In genomic region chr6:41427642-41428401, GRCh38 we compare ENCODE assay signal across 1 cellular context.
TF ChIP-seq lines count a peak whose summit lies in the region.

No MANE protein-coding gene starts in this region.

TF ChIP-seq in HepG2, 621 proteins besides CTCF, POLR2A, EP300 and RAD21 (continued from another document and continues in another):
- TF ChIP-seq BORCS8-MEF2B (CRISPR knock-in tag; IDR thresholded peaks at IDR 0.05) (no peak), ATF6 (CRISPR knock-in tag; conservative IDR thresholded peaks at IDR 0.05) (no peak), ZFP37 (CRISPR knock-in tag; IDR thresholded peaks at IDR 0.05; ENCODE audit: borderline replicate concordance) (no peak), ZNF574 (CRISPR knock-in tag; IDR thresholded peaks at IDR 0.05) (peak; percentile 70), SP4 (CRISPR knock-in tag; IDR thresholded peaks at IDR 0.05) (0 out of 2 replicates have a peak, but pooled peaks have one; percentile 20), ZNF18 (CRISPR knock-in tag; IDR thresholded peaks at IDR 0.05; ENCODE audit: insufficient replicate concordance) (no peak), NR0B2 (CRISPR knock-in tag; IDR thresholded peaks at IDR 0.05) (no peak), ZNF761 (CRISPR knock-in tag; conservative IDR thresholded peaks at IDR 0.05) (no peak), ZNF576 (CRISPR knock-in tag; IDR thresholded peaks at IDR 0.05) (no peak), ZFP36 (IDR thresholded peaks at IDR 0.05; ENCODE audit: borderline replicate concordance, low read depth, low read length, partially characterized antibody) (no peak), ZSCAN25 (CRISPR knock-in tag; IDR thresholded peaks at IDR 0.05) (peak; percentile 50; the same call in 1 of the 2 replicates), NFE2L1 (CRISPR knock-in tag; IDR thresholded peaks at IDR 0.05; ENCODE audit: borderline replicate concordance) (no peak), TAF1 (CRISPR knock-in tag; IDR thresholded peaks at IDR 0.05) (peak; percentile 19; the same call in 1 of the 2 replicates), MYPOP (CRISPR knock-in tag; IDR thresholded peaks at IDR 0.05) (0 out of 2 replicates have a peak, but pooled peaks have one; percentile 44), SUZ12 (IDR thresholded peaks at IDR 0.05; ENCODE audit: low read depth, low read length) (no peak), TEAD2 (CRISPR knock-in tag; IDR thresholded peaks at IDR 0.05) (no peak), JDP2 (CRISPR knock-in tag; IDR thresholded peaks at IDR 0.05; ENCODE audit: borderline replicate concordance) (no peak), CCDC6 (CRISPR knock-in tag; IDR thresholded peaks at IDR 0.05) (no peak), ZNF883 (CRISPR knock-in tag; IDR thresholded peaks at IDR 0.05; ENCODE audit: not compliant biosample characterization) (peak; percentile 26), ZNF746 (CRISPR knock-in tag; IDR thresholded peaks at IDR 0.05) (peak; percentile 58), ZNF282 (IDR thresholded peaks at IDR 0.05; ENCODE audit: partially characterized antibody) (no peak), LCORL (IDR thresholded peaks at IDR 0.05) (no peak), LCORL (CRISPR knock-in tag; IDR thresholded peaks at IDR 0.05) (no peak; the same call in 1 of the 2 replicates), ZHX1 (CRISPR knock-in tag; IDR thresholded peaks at IDR 0.05; ENCODE audit: low read depth) (no peak), RNF2 (conservative IDR thresholded peaks at IDR 0.05; ENCODE audit: low read depth) (peak; percentile 40; the same call in 1 of the 2 replicates), BCLAF1 (IDR thresholded peaks at IDR 0.05) (no peak), TSC22D2 (CRISPR knock-in tag; IDR thresholded peaks at IDR 0.05; ENCODE audit: borderline replicate concordance) (no peak), ZSCAN31 (CRISPR knock-in tag; IDR thresholded peaks at IDR 0.05; ENCODE audit: low read depth) (0 out of 2 replicates have a peak, but pooled peaks have one; percentile 44), ZSCAN21 (CRISPR knock-in tag; IDR thresholded peaks at IDR 0.05; ENCODE audit: borderline replicate concordance) (0 out of 2 replicates have a peak, but pooled peaks have one; percentile 22), HNRNPL (IDR thresholded peaks at IDR 0.05; ENCODE audit: low read depth, low read length) (peak; percentile 86), THAP7 (CRISPR knock-in tag; IDR thresholded peaks at IDR 0.05) (no peak), RXRB (CRISPR knock-in tag; IDR thresholded peaks at IDR 0.05; ENCODE audit: borderline replicate concordance) (no peak), MAZ (IDR thresholded peaks at IDR 0.05; ENCODE audit: borderline replicate concordance, low read depth, low read length) (no peak), MAZ (CRISPR knock-in tag; IDR thresholded peaks at IDR 0.05; ENCODE audit: low read depth) (peak; percentile 53; the same call in 1 of the 2 replicates)
